21 cellular contexts compared by ENCODE assay signal in genomic region chr15:74722591-74722990, GRCh38. TPM values are rescaled to one million over a fixed set of nuclear protein-coding genes. Genes with fewer than 3 reads are reported as not detected.
A peak's percentile ranks its signal among the peaks of the same experiment; 100 is the strongest.
DNase-seq lines count a peak whose midpoint lies in the region; ATAC-seq and TF ChIP-seq lines count a peak whose summit lies in the region.
"Had no signal": no experiment of that assay in that cellular context is flagged by ENCODE, and none has a peak within 500 bp of the region (broad histone marks: within the 10 kb centered on the region; RNA-seq: fewer than 3 reads in every experiment).

No MANE protein-coding gene starts in this region.

- H3K23ac ChIP-seq in neuronal stem cell (ENCODE audit: low read depth, low read length, poor library complexity): peak overlapping the region; percentile 82

- H3K14ac ChIP-seq in neuronal stem cell (ENCODE audit: low read length): no peak overlapping the region

- no peak overlapping the region for H3K27ac ChIP-seq in CD4-positive, alpha-beta T cell (ENCODE audit: low read depth, low read length)
- H3K27ac ChIP-seq in neuronal stem cell (replicated peaks; ENCODE audit: low read length): no peak overlapping the region
- H3K27ac ChIP-seq: BLaER1 had no signal

- peak overlapping the region; percentile 32 for H3K18ac ChIP-seq in neuronal stem cell (ENCODE audit: low read length)

- H2BK5ac ChIP-seq in neuronal stem cell (ENCODE audit: low read length): no peak overlapping the region

- H3K27me3 ChIP-seq in CD4-positive, alpha-beta T cell (ENCODE audit: control insufficient read depth, insufficient read depth, low read length): no peaks in the 10 kb centered on the region
- peaks cover 0 to 12% (median 8%) of the 10 kb centered on the region in 3 experiments for H3K27me3 ChIP-seq in neuronal stem cell (ENCODE audit: control insufficient read depth in 3 of 3, insufficient read depth in 3 of 3, low read depth in 1 of 3, low read length in 3 of 3)

- H4K91ac ChIP-seq in neuronal stem cell (ENCODE audit: low read depth, low read length, poor library complexity): no peak overlapping the region

- H2BK120ac ChIP-seq in neuronal stem cell (ENCODE audit: low read depth, low read length): no peak overlapping the region

- H3K4ac ChIP-seq in neuronal stem cell (ENCODE audit: low read length): no peak overlapping the region

- peak overlapping the region; percentile 31 for H3K4me3 Mint-ChIP-seq in CD4-positive, alpha-beta T cell
- no peak overlapping the region for H3K4me3 Mint-ChIP-seq in T-helper 17 cell
- H3K4me3 Mint-ChIP-seq: CD8-positive, alpha-beta T cell; GM23338; HFFc6 had no signal

- H2BK15ac ChIP-seq in neuronal stem cell (ENCODE audit: low read length): peak overlapping the region; percentile 76

- H3K9ac ChIP-seq in neuronal stem cell (ENCODE audit: low read depth, low read length, poor library complexity): no peak overlapping the region
- H3K9ac ChIP-seq: BLaER1 had no signal

- peaks cover 2 to 11% of the 10 kb centered on the region in 2 donors for H3K4me1 ChIP-seq in neuronal stem cell (ENCODE audit: control insufficient read depth in 2 of 2, insufficient read depth in 1 of 2, low read depth in 1 of 2, low read length in 2 of 2)

- H2AFZ ChIP-seq in neuronal stem cell (ENCODE audit: low read length): no peak overlapping the region
- H2AFZ ChIP-seq: GM23338 had no signal

- H3K9me3 ChIP-seq in CD4-positive, alpha-beta T cell (ENCODE audit: control insufficient read depth, low read length): no peaks in the 10 kb centered on the region
- H3K9me3 ChIP-seq in T-helper 17 cell (ENCODE audit: control insufficient read depth, low read length, poor library complexity, severe bottlenecking) (no peaks in the 10 kb centered on the region), neuronal stem cell (replicated peaks in 1 of 2; ENCODE audit: control insufficient read depth in 2 of 2, insufficient read depth in 1 of 2, low read depth in 1 of 2, low read length in 2 of 2) (peaks cover 4% of the 10 kb centered on the region in 2 donors)
- H3K9me3 ChIP-seq: BLaER1 had no signal

- intact Hi-C loops in CD4-positive, alpha-beta T cell (cut with DNase I, micrococcal nuclease): no loop called here

- no peak for DNase-seq in CD4-positive, alpha-beta T cell
- no peak for DNase-seq in T-helper 17 cell
- DNase-seq in neuronal stem cell (ENCODE audit: low spot score): no peak
- no peak for DNase-seq in stimulated activated CD4-positive, alpha-beta T cell treated with anti-CD3 and anti-CD28 coated beads, Interleukin-4, amount 100 ng/mL, for 24 hours
- no peak for DNase-seq in SK-N-DZ (ENCODE audit: low spot score)
- no peak for DNase-seq in erythroblast (lab: John Stamatoyannopoulos, UW)
- DNase-seq: 8988T; CD8-positive, alpha-beta T cell; DMS153; DMS79; GDM1; H7; HFFc6; KG1 had no signal

- no peak overlapping the region for H3K27ac Mint-ChIP-seq in CD4-positive, alpha-beta T cell
- H3K27ac Mint-ChIP-seq in T-helper 17 cell: peak overlapping the region; percentile 51
- H3K27ac Mint-ChIP-seq: CD14-positive monocyte; CD8-positive, alpha-beta T cell; GM23338; HFFc6 had no signal

- no peaks in the 10 kb centered on the region for H3K36me3 Mint-ChIP-seq in CD4-positive, alpha-beta T cell (ENCODE audit: low read depth)
- peaks cover 2% of the 10 kb centered on the region for H3K36me3 Mint-ChIP-seq in T-helper 17 cell (ENCODE audit: low read depth)
- H3K36me3 Mint-ChIP-seq: CD8-positive, alpha-beta T cell had no signal

- no CpG with 5 or more reads among the region's 13 CpGs for WGBS in neuronal stem cell (ENCODE audit: extremely low coverage in 2 of 2, insufficient read length in 2 of 2, insufficient replicate concordance in 1 of 2), 2 donors

- no peaks in the 10 kb centered on the region for H3K36me3 ChIP-seq in neuronal stem cell (replicated peaks in 1 of 2; ENCODE audit: control insufficient read depth in 2 of 2, insufficient read depth in 2 of 2, low read length in 2 of 2)
- H3K36me3 ChIP-seq: BLaER1 had no signal

- CTCF ChIA-PET in CD4-positive, alpha-beta T cell (lab: Charles Lee): no interaction called here

- TF ChIP-seq POLR2A in erythroblast (IDR thresholded peaks at IDR 0.05; ENCODE audit: low read length): no peak

- no peak overlapping the region for H3K4me2 ChIP-seq in neuronal stem cell (ENCODE audit: insufficient read depth, low read length, poor library complexity, severe bottlenecking)
- H3K4me2 ChIP-seq: BLaER1, GM23338 had no signal

- H3K4me3 ChIP-seq in neuronal stem cell (ENCODE audit: low read length in 2 of 2): no peak overlapping the region
- H3K4me3 ChIP-seq: BLaER1, GM23338 had no signal

- TF ChIP-seq CTCF in CD4-positive, alpha-beta T cell (IDR thresholded peaks at IDR 0.05): no peak

- peak overlapping the region; percentile 61 for H2BK12ac ChIP-seq in neuronal stem cell (ENCODE audit: low read length)

- no peaks in the 10 kb centered on the region for H3K79me1 ChIP-seq in neuronal stem cell (ENCODE audit: low read depth, low read length)

- no peaks in the 10 kb centered on the region for H3K9me3 Mint-ChIP-seq in CD4-positive, alpha-beta T cell
- H3K9me3 Mint-ChIP-seq: CD8-positive, alpha-beta T cell; HFFc6 had no signal

- no peak for ATAC-seq in CD4-positive, alpha-beta T cell (ENCODE audit: poor library complexity)
- ATAC-seq in T-helper 17 cell: no peak
- ATAC-seq: CD8-positive, alpha-beta T cell; GM23338; HCT116 had no signal

- POLR2A ChIA-PET in CD4-positive, alpha-beta T cell (lab: Charles Lee): no interaction called here

- H4K8ac ChIP-seq in neuronal stem cell (ENCODE audit: low read depth, low read length): no peak overlapping the region

- H3K27me3 Mint-ChIP-seq in CD4-positive, alpha-beta T cell: no peaks in the 10 kb centered on the region
- H3K27me3 Mint-ChIP-seq in T-helper 17 cell: peaks cover 5% of the 10 kb centered on the region

- peak overlapping the region; percentile 48 for H2AK5ac ChIP-seq in neuronal stem cell (ENCODE audit: low read depth, low read length)

- peaks cover 5% of the 10 kb centered on the region for H3K4me1 Mint-ChIP-seq in CD4-positive, alpha-beta T cell (ENCODE audit: low read depth)
- peaks cover 13% of the 10 kb centered on the region for H3K4me1 Mint-ChIP-seq in T-helper 17 cell

RNA-seq across cellular contexts. Expression of gene CYP1A1, which starts 2.7 kb away (rescaled TPM):
- not detected for total RNA-seq in CD4-positive, alpha-beta T cell
- total RNA-seq in T-helper 17 cell: under 1 TPM in 1 of 2 donors, not detected in 1; 0.13 TPM
- 0.56 TPM for polyA plus RNA-seq in neuronal stem cell (2013, experiment 1 of 2)
- polyA plus RNA-seq in neuronal stem cell (2013, experiment 2 of 2): 0.33 TPM
- 0.79 and 1.0 TPM in 2 replicates for polyA plus RNA-seq in SK-N-DZ (2014; cell fraction: cytosol; rRNA removed)
- polyA plus RNA-seq in SK-N-DZ (2014; cell fraction: nucleus; rRNA removed): 0.25 and 2.2 TPM in 2 replicates
- total RNA-seq: CD8-positive, alpha-beta T cell; HFFc6 had no signal
- polyA plus RNA-seq: CD14-positive monocyte had no signal

RNA-seq across cellular contexts. Expression of gene CYP1A2, which starts 26.1 kb away (rescaled TPM):
- total RNA-seq in CD4-positive, alpha-beta T cell: not detected
- not detected for total RNA-seq in T-helper 17 cell
- polyA plus RNA-seq in neuronal stem cell (2013, experiment 1 of 2): not detected
- not detected for polyA plus RNA-seq in neuronal stem cell (2013, experiment 2 of 2)
- not detected in 2 replicates for polyA plus RNA-seq in SK-N-DZ (2014; cell fraction: cytosol; rRNA removed)
- not detected in 2 replicates for polyA plus RNA-seq in SK-N-DZ (2014; cell fraction: nucleus; rRNA removed)
- total RNA-seq: A673; CD8-positive, alpha-beta T cell; Daoy; GM23338; H7; HFFc6 had no signal
- polyA plus RNA-seq: AG04450, CD14-positive monocyte, GM23338 had no signal

RNA-seq across cellular contexts. Expression of gene EDC3, which starts 26.8 kb away (rescaled TPM):
- 10 to 100 TPM; 11.0 to 11.1 TPM for total RNA-seq in CD4-positive, alpha-beta T cell
- 10 to 100 TPM; 18.1 to 24.0 TPM for total RNA-seq in T-helper 17 cell
- 31.9 TPM for polyA plus RNA-seq in neuronal stem cell (2013, experiment 1 of 2)
- polyA plus RNA-seq in neuronal stem cell (2013, experiment 2 of 2): 30.1 TPM
- 11.0 and 12.3 TPM in 2 replicates for polyA plus RNA-seq in SK-N-DZ (2014; cell fraction: cytosol; rRNA removed)
- 17.5 and 29.6 TPM in 2 replicates for polyA plus RNA-seq in SK-N-DZ (2014; cell fraction: nucleus; rRNA removed)

RNA-seq across cellular contexts. Expression of gene CSK, which starts 59.3 kb away (rescaled TPM):
- 100 to 1,000 TPM; 114 to 118 TPM for total RNA-seq in CD4-positive, alpha-beta T cell
- 100 to 1,000 TPM; 188 to 208 TPM for total RNA-seq in T-helper 17 cell
- polyA plus RNA-seq in neuronal stem cell (2013, experiment 1 of 2): 40.7 TPM
- polyA plus RNA-seq in neuronal stem cell (2013, experiment 2 of 2): 40.4 TPM
- 47.3 and 50.9 TPM in 2 replicates for polyA plus RNA-seq in SK-N-DZ (2014; cell fraction: cytosol; rRNA removed)
- polyA plus RNA-seq in SK-N-DZ (2014; cell fraction: nucleus; rRNA removed): 87.5 and 113 TPM in 2 replicates
